Comparison of ENCODE assay signal across 8 cellular contexts in the genomic region with DNA sequence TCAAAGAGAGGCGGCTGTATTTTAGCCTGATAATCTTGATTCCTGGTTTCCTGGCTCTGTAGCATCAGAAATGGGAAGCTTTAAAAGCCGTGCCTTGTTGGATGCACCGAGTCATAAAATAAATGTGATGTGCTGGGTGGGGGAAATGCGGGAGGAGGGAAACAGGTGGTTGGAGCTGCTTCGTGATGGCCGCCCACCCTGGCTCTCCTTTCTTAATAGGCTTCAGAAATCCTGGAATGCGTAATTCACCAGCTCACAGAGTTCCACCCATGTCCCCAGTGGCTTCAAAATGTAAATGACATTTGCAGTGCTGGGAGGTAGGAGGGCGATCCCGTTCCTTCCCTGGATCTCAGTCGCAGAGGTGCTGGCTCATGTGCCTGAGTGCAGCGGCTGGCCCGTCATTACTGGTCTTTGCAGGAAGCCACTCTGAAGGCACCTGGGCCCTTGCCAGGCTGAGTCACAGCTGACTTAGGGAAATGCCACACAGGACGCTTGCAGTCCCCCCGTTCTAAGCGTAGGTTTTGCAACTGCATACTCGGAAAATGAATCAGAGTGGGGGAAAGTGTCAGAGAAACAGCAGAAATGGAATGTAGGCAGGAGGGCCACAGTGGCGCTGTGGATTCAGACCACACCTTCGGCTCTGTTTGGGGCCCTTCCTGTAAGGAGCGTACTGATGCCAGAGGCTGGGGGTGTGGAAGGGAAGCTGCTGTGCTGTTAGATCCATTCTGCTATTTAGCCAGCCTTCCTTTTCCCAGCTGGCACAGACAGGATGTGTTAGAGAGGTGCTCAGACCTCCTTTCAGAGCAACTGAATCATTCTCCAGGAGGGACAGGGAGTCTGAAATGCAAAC. TPM values are rescaled to one million over a fixed set of nuclear protein-coding genes. Genes with fewer than 3 reads are reported as not detected.
DNase-seq lines count a peak whose midpoint lies in the region; ATAC-seq and TF ChIP-seq lines count a peak whose summit lies in the region.

No MANE protein-coding gene starts in this region.

- no peaks in the 10 kb centered on the region for H3K36me3 Mint-ChIP-seq in CD4-positive, alpha-beta T cell (ENCODE audit: low read depth)
- H3K36me3 Mint-ChIP-seq in activated naive CD4-positive, alpha-beta T cell treated with anti-CD3 and anti-CD28 coated beads, Interleukin-2, amount 50 U/mL, for 72 hours = peaks cover 4 to 26% of the 10 kb centered on the region in 2 donors

- no peak for TF ChIP-seq CTCF in CD4-positive, alpha-beta T cell (IDR thresholded peaks at IDR 0.05)
- peak in 1 of 4 experiments; percentile 3 for TF ChIP-seq CTCF in prostate gland (IDR thresholded peaks at IDR 0.05)

- H3K4me1 Mint-ChIP-seq in CD4-positive, alpha-beta T cell (ENCODE audit: low read depth) = peaks cover 84% of the 10 kb centered on the region

- intact Hi-C loops in CD4-positive, alpha-beta T cell (cut with DNase I, micrococcal nuclease) = loop anchor here (5.0 kb wide), 2 partner anchors 37 to 442 kb away; a partner anchor contains a TSS
- intact Hi-C loops in Right ventricle myocardium inferior (cut with DNase I) = no loop called here
- intact Hi-C loops in prostate gland (cut with DNase I) = no loop called here

- peaks cover 19% of the 10 kb centered on the region for H3K4me1 ChIP-seq in SJCRH30
- H3K4me1 ChIP-seq in prostate gland (replicated peaks) = peaks cover 13% of the 10 kb centered on the region
- no peaks in the 10 kb centered on the region for H3K4me1 ChIP-seq in urinary bladder (ENCODE audit: insufficient read depth)

- CTCF ChIA-PET in CD4-positive, alpha-beta T cell (lab: Charles Lee) = no interaction called here

- no peak overlapping the region for H3K27ac ChIP-seq in CD4-positive, alpha-beta T cell (ENCODE audit: low read depth, low read length)
- H3K27ac ChIP-seq in SJCRH30 (peak overlapping the region; percentile 42), prostate gland (peak overlapping the region; percentile 57 to 60), urinary bladder (ENCODE audit: low read depth) (peak overlapping the region; percentile 31)

- H3K27me3 ChIP-seq in CD4-positive, alpha-beta T cell (ENCODE audit: control insufficient read depth, insufficient read depth, low read length) = no peaks in the 10 kb centered on the region
- no peaks in the 10 kb centered on the region for H3K27me3 ChIP-seq in SJCRH30
- H3K27me3 ChIP-seq in prostate gland (replicated peaks; ENCODE audit: insufficient read depth) = no peaks in the 10 kb centered on the region

- H3K4me3 Mint-ChIP-seq in CD4-positive, alpha-beta T cell = peak overlapping the region; percentile 23

- no peaks in the 10 kb centered on the region for H3K9me3 ChIP-seq in CD4-positive, alpha-beta T cell (ENCODE audit: control insufficient read depth, low read length)
- H3K9me3 ChIP-seq in SJCRH30 (replicated peaks) = no peaks in the 10 kb centered on the region
- no peaks in the 10 kb centered on the region for H3K9me3 ChIP-seq in prostate gland

- peak; percentile 60 for ATAC-seq in CD4-positive, alpha-beta T cell (ENCODE audit: poor library complexity)
- ATAC-seq in GM19467 (IDR thresholded peaks at IDR 0.05; ENCODE audit: unreplicated experiment) (peak; percentile 42), Right ventricle myocardium inferior (peak; percentile 91)
- peak; percentile 79 to 81 for ATAC-seq in activated naive CD4-positive, alpha-beta T cell treated with anti-CD3 and anti-CD28 coated beads, Interleukin-2, amount 50 U/mL, for 72 hours

- WGBS in prostate gland = 15% methylated on average over 18 of the region's 19 CpGs
- 16% methylated on average over 19 of the region's 19 CpGs for WGBS in urinary bladder

- H3K27me3 Mint-ChIP-seq in CD4-positive, alpha-beta T cell = no peaks in the 10 kb centered on the region

- no peaks in the 10 kb centered on the region for H3K9me3 Mint-ChIP-seq in CD4-positive, alpha-beta T cell
- no peaks in the 10 kb centered on the region for H3K9me3 Mint-ChIP-seq in activated naive CD4-positive, alpha-beta T cell treated with anti-CD3 and anti-CD28 coated beads, Interleukin-2, amount 50 U/mL, for 72 hours

- H3K4me3 ChIP-seq in SJCRH30 (peak overlapping the region; percentile 26), prostate gland (no peak overlapping the region), urinary bladder (ENCODE audit: low read depth, low read length) (no peak overlapping the region)

- H3K36me3 ChIP-seq in SJCRH30 (no peaks in the 10 kb centered on the region), prostate gland (no peaks in the 10 kb centered on the region), urinary bladder (ENCODE audit: insufficient read depth) (no peaks in the 10 kb centered on the region)

- POLR2A ChIA-PET in CD4-positive, alpha-beta T cell (lab: Charles Lee) = no interaction called here

- H3K27ac Mint-ChIP-seq in CD4-positive, alpha-beta T cell = peak overlapping the region; percentile 42
- H3K27ac Mint-ChIP-seq in activated naive CD4-positive, alpha-beta T cell treated with anti-CD3 and anti-CD28 coated beads, Interleukin-2, amount 50 U/mL, for 72 hours = peak overlapping the region; percentile 93 to 98

- peak; percentile 9 to 64 (median 38) for DNase-seq in CD4-positive, alpha-beta T cell
- DNase-seq in HuH-7.5 (ENCODE audit: low spot score) (peak; percentile 56), SJCRH30 (peak; percentile 93), Right ventricle myocardium inferior (ENCODE audit: missing footprints) (peak; percentile 96), prostate gland (ENCODE audit: low spot score) (peak; percentile 97)
- DNase-seq in activated naive CD4-positive, alpha-beta T cell treated with anti-CD3 and anti-CD28 coated beads, Interleukin-2, amount 50 U/mL, for 72 hours (ENCODE audit: low spot score in 2 of 2) = peak; percentile 80 to 91

- TF ChIP-seq POLR2A in prostate gland (IDR thresholded peaks at IDR 0.05) = no peak

RNA-seq across cellular contexts. Expression of a gene that starts 37.6 kb away (rescaled TPM):
- total RNA-seq in CD4-positive, alpha-beta T cell = 10 to 100 TPM; 11.0 to 11.4 TPM
- 50.5 and 51.1 TPM in 2 replicates for total RNA-seq in SJCRH30 (2014; rRNA removed; shearing (Covaris generic))
- 10 to 100 TPM; 58.9 to 88.0 TPM for total RNA-seq in activated naive CD4-positive, alpha-beta T cell treated with anti-CD3 and anti-CD28 coated beads, Interleukin-2, amount 50 U/mL, for 72 hours
- total RNA-seq in Right ventricle myocardium inferior (29.2 TPM), prostate gland (100 to 1,000 TPM in 1 of 2 donors, 10 to 100 TPM in 1; 34.1 to 125 TPM), urinary bladder (28.7 TPM)
- 55.0 TPM for polyA plus RNA-seq in urinary bladder

Comparison
In these comparisons a context has a peak if more than half of its experiments do, and no peak if none do; other contexts are left out.
1. DNase-seq: peak in every context shown above with its lines; median percentile 97 in prostate gland; 96 in Right ventricle myocardium inferior; 93 in SJCRH30; 86 in activated naive CD4-positive, alpha-beta T cell treated with anti-CD3 and anti-CD28 coated beads, Interleukin-2, amount 50 U/mL, for 72 hours; 56 in HuH-7.5; 38 in CD4-positive, alpha-beta T cell.
2. intact Hi-C loops: an anchor here in CD4-positive, alpha-beta T cell (5.0 kb wide); none called in Right ventricle myocardium inferior and prostate gland.